In genomic region chr18:44941519-44941918, GRCh38 we compare ENCODE assay signal across 25 cellular contexts.
"Had no signal": no experiment of that assay in that cellular context is flagged by ENCODE, and none has a peak within 500 bp of the region (broad histone marks: within the 10 kb centered on the region; RNA-seq: fewer than 3 reads in every experiment).

No MANE protein-coding gene starts in this region.

- H3K27me3 ChIP-seq: brain microvascular endothelial cell, cardiac muscle cell, MG63 had no signal

- DNase-seq: activated CD4-positive, alpha-beta T cell treated with anti-CD3 and anti-CD28 coated beads for 48 hours; activated CD4-positive, alpha-beta T cell treated with anti-CD3 and anti-CD28 coated beads, Interleukin-2, amount 50 U/mL, for 4 hours; activated CD4-positive, CD25-positive, alpha-beta regulatory T cell treated with anti-CD3 and anti-CD28 coated beads, Interleukin-2, amount 50 U/mL, for 72 hours; activated CD8-positive, alpha-beta memory T cell treated with anti-CD3 and anti-CD28 coated beads, Interleukin-2, amount 10 ng/mL, durations not matched to agents 7 days and 5 days; activated gamma-delta T cell; activated naive CD4-positive, alpha-beta T cell treated with anti-CD3 and anti-CD28 coated beads for 36 hours; activated T-cell treated with anti-CD3 and anti-CD28 coated beads, Interleukin-2, amount 50 U/mL, for 4 hours; brain microvascular endothelial cell; cerebellar nuclear complex; MG63; NCI-H1092; NCI-H1417 treated with DMSO at 0.1 percent for 48 hours; NCI-H1694; NCI-H2029; NCI-H2107; NCI-H510A treated with DMSO at 0.1 percent for 48 hours; NCI-H69; PC-9; SHP77 treated with DMSO at 0.1 percent for 48 hours; T-helper 17 cell; T-helper 9 cell had no signal

- H3K36me3 Mint-ChIP-seq: activated naive CD8-positive, alpha-beta T cell; WTC11 had no signal

- H3K4me1 Mint-ChIP-seq: activated T-helper 17 cell treated with anti-CD3 and anti-CD28 coated beads, Interleukin-2, amount 50 U/mL, for 72 hours; T-helper 17 cell had no signal

- H3K9me3 Mint-ChIP-seq: activated naive CD4-positive, alpha-beta T cell treated with anti-CD3 and anti-CD28 coated beads for 36 hours; activated T-cell treated with anti-CD3 and anti-CD28 coated beads, Interleukin-2, amount 50 U/mL, for 4 hours; activated T-helper 17 cell treated with anti-CD3 and anti-CD28 coated beads, Interleukin-2, amount 50 U/mL, for 72 hours; WTC11 had no signal

- H3K4me2 ChIP-seq: PC-9 had no signal

- H3K9me3 ChIP-seq: MG63 had no signal

- ATAC-seq: activated CD8-positive, alpha-beta memory T cell treated with anti-CD3 and anti-CD28 coated beads, Interleukin-2, amount 10 ng/mL, durations not matched to agents 7 days and 5 days; activated T-cell treated with anti-CD3 and anti-CD28 coated beads, Interleukin-2, amount 50 U/mL, for 4 hours; activated T-helper 17 cell treated with anti-CD3 and anti-CD28 coated beads, Interleukin-2, amount 50 U/mL, for 72 hours; T-helper 17 cell; WTC11 had no signal

- H3K36me3 ChIP-seq: brain microvascular endothelial cell, cardiac muscle cell, MG63 had no signal

- H3K27ac ChIP-seq: brain microvascular endothelial cell, cardiac muscle cell, PC-9 had no signal

- H3K4me3 ChIP-seq: cardiac muscle cell, MG63, PC-9 had no signal

- H3K4me3 Mint-ChIP-seq: activated CD8-positive, alpha-beta memory T cell treated with anti-CD3 and anti-CD28 coated beads, Interleukin-2, amount 10 ng/mL, durations not matched to agents 7 days and 5 days; activated naive CD4-positive, alpha-beta T cell treated with anti-CD3 and anti-CD28 coated beads for 36 hours; activated naive CD8-positive, alpha-beta T cell; activated T-cell treated with anti-CD3 and anti-CD28 coated beads, Interleukin-2, amount 50 U/mL, for 4 hours; activated T-helper 17 cell treated with anti-CD3 and anti-CD28 coated beads, Interleukin-2, amount 50 U/mL, for 72 hours; T-helper 17 cell; WTC11 had no signal

- H3K27ac Mint-ChIP-seq: activated CD8-positive, alpha-beta memory T cell treated with anti-CD3 and anti-CD28 coated beads, Interleukin-2, amount 10 ng/mL, durations not matched to agents 7 days and 5 days; activated naive CD4-positive, alpha-beta T cell treated with anti-CD3 and anti-CD28 coated beads for 36 hours; activated naive CD8-positive, alpha-beta T cell; activated T-helper 17 cell treated with anti-CD3 and anti-CD28 coated beads, Interleukin-2, amount 50 U/mL, for 72 hours; T-helper 17 cell; WTC11 had no signal

- H2AFZ ChIP-seq: PC-9 had no signal
